Comparison of ENCODE assay signal across 8 cellular contexts in the genomic region with DNA sequence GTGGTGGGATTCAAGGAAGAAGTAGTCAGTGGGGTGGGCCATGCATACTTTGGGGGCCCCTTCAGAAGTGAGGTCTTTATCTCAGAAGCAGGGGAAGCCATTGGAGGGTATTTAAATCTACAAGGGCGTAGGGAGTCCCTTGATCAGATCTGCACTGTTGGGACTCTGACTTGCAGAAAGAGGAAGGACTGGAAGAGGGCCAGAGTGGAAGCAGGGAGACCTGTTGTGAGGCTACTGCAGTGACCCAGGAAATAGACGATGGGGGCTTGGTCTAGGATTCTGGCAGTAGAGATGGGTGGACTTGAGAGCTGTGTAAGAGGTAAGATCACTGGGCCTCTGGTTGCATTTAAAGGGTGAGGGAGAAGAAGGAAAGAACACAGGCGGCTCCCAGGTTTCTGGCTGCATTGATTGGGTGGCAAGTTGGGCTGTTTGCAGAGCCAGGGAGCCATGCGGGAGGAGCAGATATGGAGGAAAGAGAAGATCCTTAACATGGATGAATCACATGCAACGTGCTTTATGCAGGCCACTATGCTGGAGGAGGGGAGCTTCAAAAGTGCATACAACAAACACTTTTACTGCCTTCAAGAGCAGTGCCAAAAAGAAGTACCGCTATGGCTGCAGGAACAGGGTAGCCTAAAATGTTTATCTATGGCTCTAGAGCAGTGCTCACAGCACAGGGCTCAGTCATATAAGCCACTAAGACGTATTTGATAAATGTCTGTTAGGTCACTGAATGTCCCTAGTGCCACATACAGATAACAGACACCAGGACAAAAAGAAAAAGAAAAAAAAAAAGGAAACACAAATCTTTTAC. TPM values are rescaled to one million over a fixed set of nuclear protein-coding genes. Genes with fewer than 3 reads are reported as not detected.
DNase-seq lines count a peak whose midpoint lies in the region; ATAC-seq and TF ChIP-seq lines count a peak whose summit lies in the region.

No MANE protein-coding gene starts in this region.

- POLR2A ChIA-PET in BJ (lab: Charles Lee): no interaction called here
- POLR2A ChIA-PET in IMR-90 (lab: Charles Lee; ENCODE audit: unreplicated experiment): no interaction called here

- no peaks in the 10 kb centered on the region; the same call in 1 of the 2 replicates for H4K20me1 ChIP-seq in IMR-90 (ENCODE audit: insufficient read depth, low read length)

- H3K4me3 ChIP-seq in BJ (ENCODE audit: low read depth, low read length): peak overlapping the region; percentile 84
- H3K4me3 ChIP-seq in IMR-90 (ENCODE audit: insufficient read depth, low read depth, low read length): peak overlapping the region; percentile 82
- H3K4me3 ChIP-seq in astrocyte of the spinal cord (ENCODE audit: low read depth, low read length): peak overlapping the region; percentile 75
- peak overlapping the region; percentile 76 to 88 for H3K4me3 ChIP-seq in muscle layer of duodenum (ENCODE audit: low read depth in 1 of 2, low read length in 2 of 2)

- H3K23ac ChIP-seq in IMR-90 (ENCODE audit: low read depth, low read length): peak overlapping the region; percentile 77

- peaks cover 15% of the 10 kb centered on the region for H3K9me1 ChIP-seq in IMR-90 (ENCODE audit: insufficient read depth, low read length)

- no peak for TF ChIP-seq RAD21 in IMR-90 (IDR thresholded peaks at IDR 0.05; ENCODE audit: low read length)

- H3K4me1 ChIP-seq in IMR-90 (ENCODE audit: control insufficient read depth, insufficient read depth, low read length) (peaks cover 16% of the 10 kb centered on the region), muscle layer of duodenum (ENCODE audit: control insufficient read depth in 1 of 2, insufficient read depth in 2 of 2, low read length in 2 of 2) (peaks cover 11 to 24% of the 10 kb centered on the region in 2 donors)

- ATAC-seq in IMR-90 (ENCODE audit: low read depth) (no peak), GM18519 (IDR thresholded peaks at IDR 0.05; ENCODE audit: low FRiP score, unreplicated experiment) (no peak)

- 0 out of 3 replicates have a peak overlapping the region, but pooled peaks have one; percentile 85 for H2BK15ac ChIP-seq in IMR-90 (ENCODE audit: low read depth, low read length)

- H2BK120ac ChIP-seq in IMR-90 (ENCODE audit: low read depth, low read length): no peak overlapping the region

- WGBS in IMR-90 (ENCODE audit: extremely low coverage in 2 of 2, insufficient read length in 1 of 2), 2 experiments: 58% methylated on average over 4 of the region's 7 CpGs; no CpG with 5 or more reads in 1 of the 2 experiments

- peak overlapping the region; percentile 83 to 89; a peak in 2 of 4 replicates for H4K8ac ChIP-seq in IMR-90 (ENCODE audit: low read depth in 2 of 2, low read length in 2 of 2)

- H3K27me3 ChIP-seq in BJ (ENCODE audit: control insufficient read depth, insufficient read depth, low read length) (no peaks in the 10 kb centered on the region), IMR-90 (ENCODE audit: control insufficient read depth, insufficient read depth, low read length) (no peaks in the 10 kb centered on the region), muscle layer of duodenum (ENCODE audit: low read depth, low read length) (no peaks in the 10 kb centered on the region)

- no peak overlapping the region for H3K18ac ChIP-seq in IMR-90 (ENCODE audit: low read depth, low read length)

- peak overlapping the region; percentile 91 for H2AK9ac ChIP-seq in IMR-90 (replicated peaks; ENCODE audit: low read depth, low read length, poor library complexity)

- in situ Hi-C loops in IMR-90 (cut with MboI; ENCODE audit: low sequenced_read_pairs) (no loop called here), astrocyte of the spinal cord (cut with HindIII; ENCODE audit: low sequenced_read_pairs) (no loop called here)

- no peak overlapping the region for H2BK20ac ChIP-seq in IMR-90 (ENCODE audit: low read depth, low read length)

- no peak overlapping the region for H4K91ac ChIP-seq in IMR-90 (ENCODE audit: insufficient read depth, low read depth, low read length)

- H4K5ac ChIP-seq in IMR-90 (ENCODE audit: low read depth, low read length): no peak overlapping the region

- CTCF ChIA-PET in BJ (lab: Yijun Ruan, JAX) (no interaction called here), IMR-90 (lab: Yijun Ruan, JAX) (no interaction called here)

- peak overlapping the region; percentile 85 for H2AK5ac ChIP-seq in IMR-90 (ENCODE audit: low read depth, low read length)

- 0 out of 2 replicates have a peak overlapping the region, but pooled peaks have one; percentile 89 for H3K9ac ChIP-seq in IMR-90 (ENCODE audit: low read depth, low read length)

- no peak overlapping the region for H3K27ac ChIP-seq in IMR-90 (ENCODE audit: insufficient read depth, low read length)
- H3K27ac ChIP-seq in muscle layer of duodenum (ENCODE audit: low read length): no peak overlapping the region

- intact Hi-C loops in IMR-90 (cut with micrococcal nuclease): no loop called here

- H2AFZ ChIP-seq in IMR-90 (replicated peaks; ENCODE audit: low read length, poor library complexity): no peak overlapping the region

- TF ChIP-seq POLR2A in IMR-90 (IDR thresholded peaks at IDR 0.05; ENCODE audit: low read depth, low read length): no peak

- TF ChIP-seq CTCF in BJ (IDR thresholded peaks at IDR 0.05; ENCODE audit: insufficient read depth, low read depth, low read length): no peak
- TF ChIP-seq CTCF in IMR-90 (conservative IDR thresholded peaks at IDR 0.05; ENCODE audit: low read depth, low read length): no peak
- TF ChIP-seq CTCF in astrocyte of the spinal cord (IDR thresholded peaks at IDR 0.05; ENCODE audit: low read depth, low read length): no peak

- H2BK5ac ChIP-seq in IMR-90 (ENCODE audit: low read depth, low read length, poor library complexity, severe bottlenecking): peak overlapping the region; percentile 31

- BruUV-seq in IMR-90 (replicated peaks; lab: Mats Ljungman, UMichigan): no TSS peak

- peak overlapping the region; percentile 80; the same call in 1 of the 2 replicates for H3K14ac ChIP-seq in IMR-90 (replicated peaks; ENCODE audit: low read depth, low read length)

- H3K36me3 ChIP-seq in BJ (ENCODE audit: control insufficient read depth, insufficient read depth, low read length) (peaks cover 1% of the 10 kb centered on the region), IMR-90 (ENCODE audit: control insufficient read depth, insufficient read depth, low read length) (0 out of 2 replicates have a peak, but pooled peaks cover 2% of the 10 kb centered on the region), muscle layer of duodenum (ENCODE audit: control insufficient read depth in 1 of 2, insufficient read depth in 2 of 2, low read length in 2 of 2) (no peaks in the 10 kb centered on the region)

- H3K9me3 ChIP-seq in IMR-90 (ENCODE audit: control insufficient read depth, insufficient read depth, low read length): no peaks in the 10 kb centered on the region
- H3K9me3 ChIP-seq in muscle layer of duodenum (ENCODE audit: control insufficient read depth in 1 of 2, low read length in 2 of 2): no peaks in the 10 kb centered on the region

- no peak for DNase-seq in BJ (ENCODE audit: low read depth)
- peak; percentile 38 for DNase-seq in IMR-90
- peak; percentile 18 for DNase-seq in astrocyte of the spinal cord (ENCODE audit: low read depth, low spot score)
- no peak for DNase-seq in GOT3 (lab: John Stamatoyannopoulos, UW)
- DNase-seq in stimulated activated naive CD4-positive, alpha-beta T cell (lab: John Stamatoyannopoulos, UW): no peak
- DNase-seq in effector CD4-positive, alpha-beta T cell: no peak

- peaks cover 32 to 54% of the 10 kb centered on the region in 2 experiments for H3K79me1 ChIP-seq in IMR-90 (ENCODE audit: low read depth in 1 of 2, low read length in 2 of 2)

- peak overlapping the region; percentile 80; the same call in 1 of the 2 replicates for H3K56ac ChIP-seq in IMR-90 (ENCODE audit: extremely low read depth, insufficient read depth, low read length)

- peak overlapping the region; percentile 98 for H3K4me2 ChIP-seq in IMR-90 (ENCODE audit: low read depth, low read length)

- dilution Hi-C loops in IMR-90 (cut with HindIII; ENCODE audit: low sequenced_read_pairs, unreplicated experiment): no loop called here

- peak overlapping the region; percentile 12; the same call in 1 of the 2 replicates for H3K4ac ChIP-seq in IMR-90 (ENCODE audit: low read depth, low read length)

TF ChIP-seq in IMR-90, 13 proteins besides CTCF, POLR2A, EP300 and RAD21 (continues in another document):
- no peak for TF ChIP-seq RCOR1 (IDR thresholded peaks at IDR 0.05; ENCODE audit: insufficient replicate concordance, low read length)
- TF ChIP-seq, protein P1, sequence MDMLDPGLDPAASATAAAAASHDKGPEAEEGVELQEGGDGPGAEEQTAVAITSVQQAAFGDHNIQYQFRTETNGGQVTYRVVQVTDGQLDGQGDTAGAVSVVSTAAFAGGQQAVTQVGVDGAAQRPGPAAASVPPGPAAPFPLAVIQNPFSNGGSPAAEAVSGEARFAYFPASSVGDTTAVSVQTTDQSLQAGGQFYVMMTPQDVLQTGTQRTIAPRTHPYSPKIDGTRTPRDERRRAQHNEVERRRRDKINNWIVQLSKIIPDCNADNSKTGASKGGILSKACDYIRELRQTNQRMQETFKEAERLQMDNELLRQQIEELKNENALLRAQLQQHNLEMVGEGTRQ (IDR thresholded peaks at IDR 0.05; ENCODE audit: low read depth, low read length): no peak
- TF ChIP-seq SMC3 (IDR thresholded peaks at IDR 0.05; ENCODE audit: low read depth, low read length): no peak
- TF ChIP-seq CHD1 (IDR thresholded peaks at IDR 0.05; ENCODE audit: low read depth, low read length): no peak
- TF ChIP-seq MAFK (IDR thresholded peaks at IDR 0.05; ENCODE audit: low read depth, low read length): no peak
- no peak for TF ChIP-seq RFX5 (IDR thresholded peaks at IDR 0.05; ENCODE audit: low read depth, low read length)

RNA-seq across cellular contexts. Expression of a gene that starts 2.3 kb away (rescaled TPM):
- 10.8 and 11.5 TPM in 2 replicates for polyA plus RNA-seq in BJ (2011; rRNA removed)
- 13.8 and 22.9 TPM in 2 replicates for polyA minus RNA-seq in BJ (2011; rRNA and poly(A)+ RNA removed)
- total RNA-seq in IMR-90 (2012; rRNA removed): 8.3 and 8.6 TPM in 2 replicates
- polyA plus RNA-seq in IMR-90 (2012; rRNA removed): 14.3 and 17.0 TPM in 2 replicates
- polyA plus RNA-seq in IMR-90 (2012; cell fraction: cytosol; rRNA removed): 7.1 and 7.6 TPM in 2 replicates
- polyA plus RNA-seq in IMR-90 (2012; cell fraction: nucleus; rRNA removed; ENCODE audit: low replicate concordance): 48.0 and 54.3 TPM in 2 replicates

RNA-seq across cellular contexts. Expression of a gene that starts 43.5 kb away (rescaled TPM):
- polyA plus RNA-seq in BJ (2011; rRNA removed) (42.5 and 52.0 TPM in 2 replicates), IMR-90 (2012; rRNA removed) (34.5 and 36.0 TPM in 2 replicates)
- polyA minus RNA-seq in BJ (2011; rRNA and poly(A)+ RNA removed): 40.6 and 48.1 TPM in 2 replicates
- total RNA-seq in IMR-90 (2012; rRNA removed): 21.4 and 21.5 TPM in 2 replicates
- 28.4 and 35.6 TPM in 2 replicates for polyA plus RNA-seq in IMR-90 (2012; cell fraction: cytosol; rRNA removed)
- 30.1 and 35.6 TPM in 2 replicates for polyA plus RNA-seq in IMR-90 (2012; cell fraction: nucleus; rRNA removed; ENCODE audit: low replicate concordance)

Comparison
In these comparisons a context has a peak if more than half of its experiments do, and no peak if none do; other contexts are left out.
1. DNase-seq: peak in IMR-90 (single experiment) and astrocyte of the spinal cord (single experiment); none in BJ (single experiment), GOT3 (single experiment), stimulated activated naive CD4-positive, alpha-beta T cell (0 of 6) and effector CD4-positive, alpha-beta T cell (single experiment).
2. Peak in every context shown above with its lines, with median percentiles within 50 percentile points of each other: H3K4me3 ChIP-seq.